ENCODE assay signal across 16 cellular contexts in genomic region chr7:28163955-28164354, GRCh38.
DNase-seq lines count a peak whose midpoint lies in the region; ATAC-seq and TF ChIP-seq lines count a peak whose summit lies in the region.
"Had no signal": no experiment of that assay in that cellular context is flagged by ENCODE, and none has a peak within 500 bp of the region (broad histone marks: within the 10 kb centered on the region; RNA-seq: fewer than 3 reads in every experiment).

No MANE protein-coding gene starts in this region.

- peaks cover 10% of the 10 kb centered on the region for H3K36me3 Mint-ChIP-seq in memory B cell

- H3K36me3 ChIP-seq in KMS-11 (ENCODE audit: insufficient read depth) (no peaks in the 10 kb centered on the region), brain microvascular endothelial cell (replicated peaks) (no peaks in the 10 kb centered on the region)

- H3K9ac ChIP-seq in KMS-11, result no peak overlapping the region

- no peak overlapping the region for H3K4me3 ChIP-seq in KMS-11 (IDR thresholded peaks at IDR 0.05; ENCODE audit: insufficient read depth, low read depth, low read length)
- H3K4me3 ChIP-seq in brain microvascular endothelial cell (ENCODE audit: low read depth, low read length), result no peak overlapping the region

- DNase-seq in AG20443 (ENCODE audit: low spot score), result peak; percentile 46
- DNase-seq in brain microvascular endothelial cell, result no peak
- DNase-seq in memory B cell (ENCODE audit: low spot score in 2 of 2), result no peak
- DNase-seq in activated CD4-positive, CD25-positive, alpha-beta regulatory T cell treated with anti-CD3 and anti-CD28 coated beads, Interleukin-2, amount 50 U/mL, for 72 hours, result no peak
- DNase-seq in HPDE6-E6E7 (ENCODE audit: extremely low spot score), result no peak
- DNase-seq: activated CD4-positive, alpha-beta memory T cell treated with anti-CD3 and anti-CD28 coated beads, Interleukin-2, amount 10 ng/mL, durations not matched to agents 7 days and 5 days; activated naive CD8-positive, alpha-beta T cell treated with anti-CD3 and anti-CD28 coated beads for 36 hours; activated T-cell treated with anti-CD3 and anti-CD28 coated beads, Interleukin-2, amount 50 U/mL, for 72 hours; H7; mesendoderm; NCI-H2029 treated with DMSO at 0.1 percent for 48 hours; NCI-H526 treated with DMSO at 0.1 percent for 48 hours; retina had no signal

- 0 out of 2 replicates have a peak, but pooled peaks have one; percentile 9 for TF ChIP-seq CTCF in KMS-11 (conservative IDR thresholded peaks at IDR 0.05; ENCODE audit: low read depth, low read length)
- peak; percentile 15 for TF ChIP-seq CTCF in brain microvascular endothelial cell (IDR thresholded peaks at IDR 0.05; ENCODE audit: low read depth, low read length, missing control alignments)

- peaks cover 60% of the 10 kb centered on the region for H3K4me1 ChIP-seq in KMS-11 (ENCODE audit: low read depth, poor library complexity, severe bottlenecking)

- H4K20me1 ChIP-seq in KMS-11 (ENCODE audit: insufficient read depth), result no peaks in the 10 kb centered on the region

- no peak overlapping the region for H3K4me3 Mint-ChIP-seq in memory B cell
- H3K4me3 Mint-ChIP-seq: activated CD4-positive, alpha-beta memory T cell treated with anti-CD3 and anti-CD28 coated beads, Interleukin-2, amount 10 ng/mL, durations not matched to agents 7 days and 5 days; activated naive CD8-positive, alpha-beta T cell treated with anti-CD3 and anti-CD28 coated beads for 36 hours; activated T-cell treated with anti-CD3 and anti-CD28 coated beads, Interleukin-2, amount 50 U/mL, for 72 hours had no signal

- H3K27me3 Mint-ChIP-seq in memory B cell, result no peaks in the 10 kb centered on the region
- H3K27me3 Mint-ChIP-seq: activated naive CD8-positive, alpha-beta T cell treated with anti-CD3 and anti-CD28 coated beads for 36 hours had no signal

- peaks cover 51% of the 10 kb centered on the region for H3K4me1 Mint-ChIP-seq in memory B cell
- H3K4me1 Mint-ChIP-seq: activated CD4-positive, alpha-beta memory T cell treated with anti-CD3 and anti-CD28 coated beads, Interleukin-2, amount 10 ng/mL, durations not matched to agents 7 days and 5 days had no signal

- peak overlapping the region; percentile 36 for H3K4me2 ChIP-seq in KMS-11

- H3K79me2 ChIP-seq in KMS-11 (ENCODE audit: insufficient read depth, low read depth), result peaks cover 31% of the 10 kb centered on the region; the same call in 1 of the 2 replicates

- H3K27me3 ChIP-seq in KMS-11 (ENCODE audit: insufficient read depth, low read depth) (no peaks in the 10 kb centered on the region), brain microvascular endothelial cell (replicated peaks) (no peaks in the 10 kb centered on the region)

- ATAC-seq in memory B cell (ENCODE audit: low read depth) (no peak), HG02852 (IDR thresholded peaks at IDR 0.05; ENCODE audit: unreplicated experiment) (no peak), GM21447 (IDR thresholded peaks at IDR 0.05; ENCODE audit: unreplicated experiment) (no peak)
- ATAC-seq: activated T-cell treated with anti-CD3 and anti-CD28 coated beads, Interleukin-2, amount 50 U/mL, for 72 hours had no signal

- no peaks in the 10 kb centered on the region for H3K9me3 Mint-ChIP-seq in memory B cell
- H3K9me3 Mint-ChIP-seq: activated CD4-positive, alpha-beta memory T cell treated with anti-CD3 and anti-CD28 coated beads, Interleukin-2, amount 10 ng/mL, durations not matched to agents 7 days and 5 days; activated naive CD8-positive, alpha-beta T cell treated with anti-CD3 and anti-CD28 coated beads for 36 hours; activated T-cell treated with anti-CD3 and anti-CD28 coated beads, Interleukin-2, amount 50 U/mL, for 72 hours had no signal

- in situ Hi-C loops in brain microvascular endothelial cell (cut with HindIII; ENCODE audit: low pct_ligation_motif_present, low sequenced_read_pairs), result no loop called here

- H2AFZ ChIP-seq in KMS-11 (ENCODE audit: low read depth), result no peak overlapping the region

- no peak overlapping the region; the same call in 1 of the 2 replicates for H3K27ac ChIP-seq in KMS-11
- H3K27ac ChIP-seq in brain microvascular endothelial cell, result no peak overlapping the region

- H3K27ac Mint-ChIP-seq in memory B cell, result peak overlapping the region; percentile 58
- H3K27ac Mint-ChIP-seq: activated CD4-positive, alpha-beta memory T cell treated with anti-CD3 and anti-CD28 coated beads, Interleukin-2, amount 10 ng/mL, durations not matched to agents 7 days and 5 days; activated naive CD8-positive, alpha-beta T cell treated with anti-CD3 and anti-CD28 coated beads for 36 hours; activated T-cell treated with anti-CD3 and anti-CD28 coated beads, Interleukin-2, amount 50 U/mL, for 72 hours had no signal
